Comparison of ENCODE assay signal across 26 cellular contexts in genomic region chr1:233605205-233605604, GRCh38. TPM values are rescaled to one million over a fixed set of nuclear protein-coding genes. Genes with fewer than 3 reads are reported as not detected.
A peak's percentile ranks its signal among the peaks of the same experiment; 100 is the strongest.
DNase-seq lines count a peak whose midpoint lies in the region; ATAC-seq and TF ChIP-seq lines count a peak whose summit lies in the region.
"Had no signal": no experiment of that assay in that cellular context is flagged by ENCODE, and none has a peak within 500 bp of the region (broad histone marks: within the 10 kb centered on the region; RNA-seq: fewer than 3 reads in every experiment).

No MANE protein-coding gene starts in this region.

- H3K4me3 ChIP-seq in AG09309 (ENCODE audit: control insufficient read depth, low read depth, low read length) = no peak overlapping the region
- H3K4me3 ChIP-seq in GM23248 = no peak overlapping the region
- H3K4me3 ChIP-seq in neural cell (ENCODE audit: low read length) = no peak overlapping the region
- H3K4me3 ChIP-seq: A549, BLaER1 had no signal

- H3K79me2 ChIP-seq in GM23248 (ENCODE audit: insufficient read depth) (no peaks in the 10 kb centered on the region), neural cell (replicated peaks; ENCODE audit: insufficient read depth, low read length) (no peaks in the 10 kb centered on the region)

- no peaks in the 10 kb centered on the region for H3K36me3 ChIP-seq in GM23248 (ENCODE audit: low read depth)
- H3K36me3 ChIP-seq in KOPT-K1 (ENCODE audit: insufficient read depth, low read length) = no peaks in the 10 kb centered on the region
- no peaks in the 10 kb centered on the region for H3K36me3 ChIP-seq in neural cell (ENCODE audit: insufficient read depth, low read length)
- H3K36me3 ChIP-seq: BE2C, BLaER1 had no signal

- no peaks in the 10 kb centered on the region for H4K20me1 ChIP-seq in GM23248 (ENCODE audit: insufficient read depth)
- H4K20me1 ChIP-seq in neural cell (ENCODE audit: insufficient read depth) = no peaks in the 10 kb centered on the region
- H4K20me1 ChIP-seq: BLaER1 had no signal

- no peak for ATAC-seq in GM18907 (IDR thresholded peaks at IDR 0.05; ENCODE audit: unreplicated experiment)
- ATAC-seq: A549 had no signal

- H3K27ac ChIP-seq in GM23248 (no peak overlapping the region), KOPT-K1 (ENCODE audit: low read depth, low read length, poor library complexity, severe bottlenecking) (peak overlapping the region; percentile 43), neural cell (ENCODE audit: low read length) (no peak overlapping the region)
- H3K27ac ChIP-seq: 22Rv1, A549, BLaER1 had no signal

- 45 to 46% methylated on average over 2 of the region's 2 CpGs for WGBS in GM23248 (ENCODE audit: low coverage in 1 of 2, low lambda C conversion rate in 2 of 2, missing lambda C conversion rate in 2 of 2), 2 experiments

- H3K27me3 ChIP-seq in GM23248 (replicated peaks; ENCODE audit: insufficient read depth) = no peaks in the 10 kb centered on the region
- H3K27me3 ChIP-seq in neural cell (ENCODE audit: insufficient read depth, low read depth, low read length) = peaks cover 2% of the 10 kb centered on the region
- H3K27me3 ChIP-seq: BE2C, BLaER1 had no signal

- peak; percentile 55 for DNase-seq in AG09309 (ENCODE audit: low read depth)
- DNase-seq in GM23248 = peak; percentile 26
- DNase-seq in effector CD4-positive, alpha-beta T cell = no peak
- DNase-seq in activated effector memory CD4-positive, alpha-beta T cell treated with Interleukin-2 at 50 U/mL for 16 hours = no peak
- no peak for DNase-seq in NCI-H69 (lab: John Stamatoyannopoulos, UW)
- DNase-seq: BE2C; C1 segment of cervical spinal cord; CD4-positive, alpha-beta memory T cell; CD4-positive, CD25-positive, alpha-beta regulatory T cell; CD8-positive, alpha-beta memory T cell; COR-L47; DMS 273 treated with DMSO at 0.1 percent for 48 hours; DMS153; DMS53; DMS79; DND-41; EL; GDM1 had no signal

- no peaks in the 10 kb centered on the region for H3K9me2 ChIP-seq in GM23248 (ENCODE audit: insufficient read depth)
- H3K9me2 ChIP-seq in neural cell (ENCODE audit: insufficient read depth, low read length) = no peaks in the 10 kb centered on the region

- H3K4me1 ChIP-seq in GM23248 (ENCODE audit: insufficient read depth) = peaks cover 9% of the 10 kb centered on the region
- H3K4me1 ChIP-seq: A549, BE2C, BLaER1 had no signal

- no peak overlapping the region for H3K9ac ChIP-seq in GM23248
- no peak overlapping the region for H3K9ac ChIP-seq in neural cell (ENCODE audit: low read length)
- H3K9ac ChIP-seq: BLaER1 had no signal

- H2AFZ ChIP-seq in GM23248 = no peak overlapping the region
- H2AFZ ChIP-seq in neural cell (ENCODE audit: low read depth, low read length) = no peak overlapping the region

- H3K4me2 ChIP-seq in GM23248 (ENCODE audit: unreplicated experiment) = no peak overlapping the region
- H3K4me2 ChIP-seq in neural cell (ENCODE audit: low read length) = no peak overlapping the region
- H3K4me2 ChIP-seq: A549, BLaER1 had no signal

- in situ Hi-C loops in GM23248 (cut with MboI) = no loop called here

- TF ChIP-seq RAD21 in neural cell (conservative IDR thresholded peaks at IDR 0.05) = no peak

- TF ChIP-seq EP300 in neural cell (conservative IDR thresholded peaks at IDR 0.05; ENCODE audit: poor library complexity, severe bottlenecking) = no peak

- TF ChIP-seq CTCF in AG09309 (IDR thresholded peaks at IDR 0.05; ENCODE audit: control insufficient read depth, insufficient read depth, low read depth, low read length, missing control alignments) (no peak), neural cell (IDR thresholded peaks at IDR 0.05; ENCODE audit: poor library complexity, severe bottlenecking) (no peak)

- H3K9me3 ChIP-seq in GM23248 (ENCODE audit: low read depth) (no peaks in the 10 kb centered on the region), KOPT-K1 (ENCODE audit: insufficient read depth, low read length, poor library complexity, severe bottlenecking) (peaks cover 17% of the 10 kb centered on the region), neural cell (ENCODE audit: low read length) (no peaks in the 10 kb centered on the region)
- H3K9me3 ChIP-seq: BE2C had no signal

- H3F3A ChIP-seq in GM23248 (ENCODE audit: insufficient read depth) = no peaks in the 10 kb centered on the region
- no peaks in the 10 kb centered on the region for H3F3A ChIP-seq in neural cell (ENCODE audit: insufficient read depth, low read length, poor library complexity, severe bottlenecking)

TF ChIP-seq in neural cell, 6 proteins besides CTCF, POLR2A, EP300 and RAD21:
- TF ChIP-seq SMC3 (conservative IDR thresholded peaks at IDR 0.05; ENCODE audit: poor library complexity) (no peak), POLR2AphosphoS5 (IDR thresholded peaks at IDR 0.05) (peak; percentile 65), TAF1 (IDR thresholded peaks at IDR 0.05; ENCODE audit: low read depth) (no peak), REST (IDR thresholded peaks at IDR 0.05; ENCODE audit: borderline replicate concordance) (no peak), MXI1 (conservative IDR thresholded peaks at IDR 0.05; ENCODE audit: poor library complexity, severe bottlenecking) (no peak), EZH2 (IDR thresholded peaks at IDR 0.05; ENCODE audit: borderline replicate concordance, insufficient read depth, low read length, poor library complexity, severe bottlenecking) (no peak)

RNA-seq across cellular contexts. Expression of gene KCNK1, which starts 8.7 kb away (rescaled TPM):
- total RNA-seq in GM23248 (2014; rRNA removed; shearing (Covaris generic)) = 4.0 and 6.7 TPM in 2 replicates
- polyA plus RNA-seq in GM23248 (2016; fragmentation: Nextera tagmentation; extraction: Ambion mirVana) = 4.2 and 4.8 TPM in 2 replicates
- 1.8 TPM in 2 replicates for polyA plus RNA-seq in neural cell
- polyA minus RNA-seq in neural cell = 1.5 and 1.7 TPM in 2 replicates
- total RNA-seq: CD4-positive, alpha-beta memory T cell; G401 had no signal
- polyA plus RNA-seq: CD14-positive monocyte; CD4-positive, alpha-beta memory T cell; CD8-positive, alpha-beta memory T cell had no signal

Comparison
In these comparisons a context has a peak if more than half of its experiments do, and no peak if none do; other contexts are left out.
1. DNase-seq: peak in AG09309 (single experiment) and GM23248 (single experiment); none in effector CD4-positive, alpha-beta T cell (single experiment), activated effector memory CD4-positive, alpha-beta T cell treated with Interleukin-2 at 50 U/mL for 16 hours (single experiment) and NCI-H69 (single experiment).